Comparison of ENCODE assay signal across 20 cellular contexts in the genomic region with DNA sequence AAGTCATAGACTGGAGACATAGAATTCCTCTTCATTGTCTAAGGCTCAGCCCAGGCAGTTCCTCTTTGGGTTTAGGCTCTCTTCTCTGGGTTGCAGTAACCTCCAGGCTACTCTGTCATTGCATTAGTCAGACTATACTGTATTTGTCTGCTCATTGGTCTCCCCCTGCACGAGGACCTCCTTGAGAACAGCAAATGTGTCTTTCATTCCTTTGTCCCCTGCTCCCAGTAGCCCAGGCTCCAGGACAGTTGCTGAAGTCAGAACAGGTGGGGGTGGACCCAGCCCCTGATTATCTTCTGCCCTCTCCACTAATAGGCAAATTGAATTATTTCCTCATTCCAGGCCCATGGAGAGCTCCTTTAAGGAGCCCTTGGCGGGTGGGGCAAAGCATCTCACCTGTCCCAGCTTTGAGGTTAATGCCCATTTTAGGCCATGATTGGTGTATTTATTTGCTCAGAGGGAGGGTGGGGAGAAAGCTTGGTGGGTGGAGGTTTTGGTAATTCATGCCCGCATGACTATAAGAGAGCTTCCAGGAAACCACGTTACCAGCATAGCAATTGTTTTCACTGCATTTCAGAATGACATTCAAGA. TPM values are rescaled to one million over a fixed set of nuclear protein-coding genes. Genes with fewer than 3 reads are reported as not detected.
DNase-seq lines count a peak whose midpoint lies in the region; ATAC-seq and TF ChIP-seq lines count a peak whose summit lies in the region.
"Had no signal": no experiment of that assay in that cellular context is flagged by ENCODE, and none has a peak within 500 bp of the region (broad histone marks: within the 10 kb centered on the region; RNA-seq: fewer than 3 reads in every experiment).

No MANE protein-coding gene starts in this region.

- H3K27ac ChIP-seq in H9 (ENCODE audit: insufficient read length, low read depth, low read length) (no peak overlapping the region), left lung (peak overlapping the region; percentile 68 to 72), transverse colon (no peak overlapping the region)
- H3K27ac ChIP-seq: foreskin keratinocyte, vagina had no signal

- no peak overlapping the region for H3T11ph ChIP-seq in H9 (ENCODE audit: low read length)

- H2AFZ ChIP-seq in H9 (ENCODE audit: low read length), result no peak overlapping the region

- H3K23me2 ChIP-seq in H9 (ENCODE audit: insufficient read length, low read depth, low read length, poor library complexity, severe bottlenecking), result no peaks in the 10 kb centered on the region

- TF ChIP-seq EP300 in transverse colon (IDR thresholded peaks at IDR 0.05; ENCODE audit: low read depth), result no peak

- H3K4ac ChIP-seq in H9 (ENCODE audit: low read depth, low read length), result no peak overlapping the region; the same call in 1 of the 2 replicates

- no peak overlapping the region for H4K91ac ChIP-seq in H9 (ENCODE audit: insufficient read length, low read depth, low read length)

- H3K27me3 Mint-ChIP-seq in H9 (ENCODE audit: low read depth), result no peaks in the 10 kb centered on the region; the same call in 1 of the 2 replicates

- no peak overlapping the region for H3K18ac ChIP-seq in H9 (ENCODE audit: insufficient read length, low read depth, low read length)

- H3K56ac ChIP-seq in H9 (ENCODE audit: insufficient read length, low read depth, low read length), result no peak overlapping the region

- no peaks in the 10 kb centered on the region for H3K9me3 Mint-ChIP-seq in H9
- H3K9me3 Mint-ChIP-seq: activated T-helper 2 cell treated with anti-CD3 and anti-CD28 coated beads, Interferon-gamma antibody, Interleukin-2, Interleukin-4, amounts not matched to agents 10 μg/mL and 5 μg/mL and 100 μg/mL, durations not matched to agents 14 hours and 24 hours and 36 hours; stimulated activated effector memory CD8-positive, alpha-beta T cell treated with anti-CD3 and anti-CD28 coated beads, Interleukin-12 subunit alpha, Interleukin-12 subunit beta, amount 100 ng/mL, for 72 hours; T-helper 1 cell treated with Interleukin-12 subunit alpha and Interleukin-12 subunit beta and Interleukin-4 antibody, amounts not matched to agents 30 μg/mL and 1 μg/mL, for 36 hours had no signal

- no peak overlapping the region for H3K4me3 Mint-ChIP-seq in H9
- H3K4me3 Mint-ChIP-seq: CD4-positive, CD25-positive, alpha-beta regulatory T cell; naive thymus-derived CD8-positive, alpha-beta T cell; stimulated activated effector memory CD8-positive, alpha-beta T cell treated with anti-CD3 and anti-CD28 coated beads, Interleukin-12 subunit alpha, Interleukin-12 subunit beta, amount 100 ng/mL, for 72 hours; T-helper 1 cell treated with Interleukin-12 subunit alpha and Interleukin-12 subunit beta and Interleukin-4 antibody, amounts not matched to agents 30 μg/mL and 1 μg/mL, for 36 hours had no signal

- H3K79me2 ChIP-seq in H9 (ENCODE audit: insufficient read depth, low read length), result no peaks in the 10 kb centered on the region

- H2BK15ac ChIP-seq in H9 (ENCODE audit: low read depth, low read length), result no peak overlapping the region

- H4K5ac ChIP-seq in H9 (ENCODE audit: insufficient read length, low read depth, low read length), result no peak overlapping the region

- H3K23ac ChIP-seq in H9 (ENCODE audit: insufficient read length, low read depth, low read length), result no peak overlapping the region

- in situ Hi-C loops in transverse colon (cut with MboI; ENCODE audit: low pct_ligation_motif_present in 1 of 4, low pct_unique_long_range_greater_than_20kb in 1 of 4, low sequenced_read_pairs in 3 of 4), result loop anchor here in 1 of 4 donors (25.0 kb wide), 1 partner anchor 691 kb away; a partner anchor contains a TSS

- H3K36me3 Mint-ChIP-seq in H9 (ENCODE audit: insufficient read depth in 1 of 3, low read depth in 3 of 3), result no peaks in the 10 kb centered on the region
- H3K36me3 Mint-ChIP-seq: CD4-positive, CD25-positive, alpha-beta regulatory T cell; naive thymus-derived CD8-positive, alpha-beta T cell; stimulated activated effector memory CD8-positive, alpha-beta T cell treated with anti-CD3 and anti-CD28 coated beads, Interleukin-12 subunit alpha, Interleukin-12 subunit beta, amount 100 ng/mL, for 72 hours had no signal

- peaks cover 43 to 45% of the 10 kb centered on the region in 2 experiments for H3K4me1 Mint-ChIP-seq in H9
- H3K4me1 Mint-ChIP-seq: CD4-positive, CD25-positive, alpha-beta regulatory T cell; naive thymus-derived CD8-positive, alpha-beta T cell; stimulated activated effector memory CD8-positive, alpha-beta T cell treated with anti-CD3 and anti-CD28 coated beads, Interleukin-12 subunit alpha, Interleukin-12 subunit beta, amount 100 ng/mL, for 72 hours had no signal

- DNase-seq in AG08395 (ENCODE audit: low spot score), result peak; percentile 37
- DNase-seq in H9, result no peak
- peak; percentile 10 for DNase-seq in NCI-H748 treated with DMSO at 0.1 percent for 48 hours (lab: John Stamatoyannopoulos, UW)
- peak in 1 of 2 donors; percentile 73 for DNase-seq in left lung
- no peak for DNase-seq in transverse colon
- no peak for DNase-seq in activated effector memory CD4-positive, alpha-beta T cell treated with Interleukin-2 at 50 U/mL for 16 hours
- DNase-seq in NCI-H526 (lab: John Stamatoyannopoulos, UW), result no peak
- DNase-seq in Kasumi-1 (lab: John Stamatoyannopoulos, UW), result no peak
- DNase-seq: activated CD4-positive, CD25-positive, alpha-beta regulatory T cell; CD4-positive, CD25-positive, alpha-beta regulatory T cell; H7; naive thymus-derived CD8-positive, alpha-beta T cell; NCI-H2107 had no signal

- no peaks in the 10 kb centered on the region for H3K79me1 ChIP-seq in H9 (ENCODE audit: insufficient read depth, low read depth, low read length, poor library complexity, severe bottlenecking)

- H3K4me2 ChIP-seq in H9 (ENCODE audit: insufficient read depth, insufficient read length, low read length), result no peak overlapping the region

- H3K4me3 ChIP-seq in left lung (no peak overlapping the region), transverse colon (no peak overlapping the region)
- H3K4me3 ChIP-seq: vagina had no signal

- no peak overlapping the region for H2BK20ac ChIP-seq in H9 (ENCODE audit: low read depth, low read length, poor library complexity, severe bottlenecking)

- H3K36me3 ChIP-seq in left lung, result no peaks in the 10 kb centered on the region
- H3K36me3 ChIP-seq in transverse colon, result no peaks in the 10 kb centered on the region
- H3K36me3 ChIP-seq: vagina had no signal

- H3K4me1 ChIP-seq in H9 (ENCODE audit: insufficient read depth, low read length) (peaks cover 9% of the 10 kb centered on the region; the same call in 1 of the 2 replicates), left lung (peaks cover 0 to 10% of the 10 kb centered on the region in 2 donors), transverse colon (peaks cover 9 to 15% (median 10%) of the 10 kb centered on the region in 4 donors)
- H3K4me1 ChIP-seq: foreskin keratinocyte had no signal

- no peak overlapping the region for H3K9ac ChIP-seq in H9 (ENCODE audit: extremely low read depth, insufficient read length, low read length)

- no peak overlapping the region for H2BK120ac ChIP-seq in H9 (ENCODE audit: low read depth, low read length, poor library complexity, severe bottlenecking)

- H3K9me3 ChIP-seq in H9 (ENCODE audit: control insufficient read depth, low read depth, low read length) (no peaks in the 10 kb centered on the region), left lung (no peaks in the 10 kb centered on the region), transverse colon (no peaks in the 10 kb centered on the region)
- H3K9me3 ChIP-seq: vagina had no signal

- intact Hi-C loops in left lung (cut with DNase I) (no loop called here), transverse colon (cut with DNase I; ENCODE audit: low total_unique reads) (no loop called here)

- no peaks in the 10 kb centered on the region for H4K20me1 ChIP-seq in H9 (ENCODE audit: control insufficient read depth, insufficient read depth, insufficient read length)

- ATAC-seq in left lung, result peak; percentile 90
- ATAC-seq: foreskin keratinocyte; naive thymus-derived CD8-positive, alpha-beta T cell; Right ventricle myocardium inferior; stimulated activated effector memory CD8-positive, alpha-beta T cell treated with anti-CD3 and anti-CD28 coated beads, Interleukin-12 subunit alpha, Interleukin-12 subunit beta, amount 100 ng/mL, for 72 hours had no signal

- H2AK5ac ChIP-seq in H9 (ENCODE audit: insufficient read length, low read length), result no peak overlapping the region

- TF ChIP-seq POLR2A in transverse colon (IDR thresholded peaks at IDR 0.05), result no peak

- H3K27me3 ChIP-seq in H9 (ENCODE audit: insufficient read depth, low read length) (no peaks in the 10 kb centered on the region), left lung (no peaks in the 10 kb centered on the region), transverse colon (no peaks in the 10 kb centered on the region)
- H3K27me3 ChIP-seq: vagina had no signal

- H4K8ac ChIP-seq in H9 (replicated peaks; ENCODE audit: insufficient read length, low read depth, low read length), result no peak overlapping the region

- no peak overlapping the region; the same call in 1 of the 2 replicates for H3K14ac ChIP-seq in H9 (ENCODE audit: insufficient read depth, low read length)

- H2BK12ac ChIP-seq in H9 (ENCODE audit: insufficient read length, low read depth, low read length), result no peak overlapping the region

- no CpG with 5 or more reads among the region's 4 CpGs for WGBS in H9 (ENCODE audit: extremely low coverage, insufficient read length, low lambda C conversion rate)
- WGBS in transverse colon (ENCODE audit: low coverage in 1 of 2), 2 donors, result 57 to 58% methylated on average over 3 to 4 of the region's 4 CpGs

- H3K27ac Mint-ChIP-seq in H9, result peak overlapping the region; percentile 13 to 78 (median 68); a peak in 4 of 7 replicates
- H3K27ac Mint-ChIP-seq: activated T-helper 2 cell treated with anti-CD3 and anti-CD28 coated beads, Interferon-gamma antibody, Interleukin-2, Interleukin-4, amounts not matched to agents 10 μg/mL and 5 μg/mL and 100 μg/mL, durations not matched to agents 14 hours and 24 hours and 36 hours; CD4-positive, CD25-positive, alpha-beta regulatory T cell; naive thymus-derived CD8-positive, alpha-beta T cell; stimulated activated effector memory CD8-positive, alpha-beta T cell treated with anti-CD3 and anti-CD28 coated beads, Interleukin-12 subunit alpha, Interleukin-12 subunit beta, amount 100 ng/mL, for 72 hours; T-helper 1 cell treated with Interleukin-12 subunit alpha and Interleukin-12 subunit beta and Interleukin-4 antibody, amounts not matched to agents 30 μg/mL and 1 μg/mL, for 36 hours had no signal

- TF ChIP-seq CTCF in H9 (conservative IDR thresholded peaks at IDR 0.05), result no peak
- TF ChIP-seq CTCF in left lung (IDR thresholded peaks at IDR 0.05), result no peak
- TF ChIP-seq CTCF in transverse colon (IDR thresholded peaks at IDR 0.05), result no peak

- H2BK5ac ChIP-seq in H9 (ENCODE audit: insufficient read length, low read length), result no peak overlapping the region

RNA-seq across cellular contexts. Expression of a gene that starts 40.9 kb away (rescaled TPM):
- 41.0 and 46.3 TPM in 2 replicates for total RNA-seq in H9 (2021)
- 10 to 100 TPM; 42.9 to 59.9 TPM for total RNA-seq in left lung
- 10 to 100 TPM in 3 of 4 donors, 1 to 10 TPM in 1; 9.6 to 40.0 (median 23.1) TPM for total RNA-seq in transverse colon
- total RNA-seq: A673 had no signal

Comparison
In these comparisons a context has a peak if more than half of its experiments do, and no peak if none do; other contexts are left out.
1. DNase-seq: peak in AG08395 (single experiment) and NCI-H748 treated with DMSO at 0.1 percent for 48 hours (single experiment); none in H9 (single experiment), transverse colon (single experiment), activated effector memory CD4-positive, alpha-beta T cell treated with Interleukin-2 at 50 U/mL for 16 hours (single experiment), NCI-H526 (0 of 2) and Kasumi-1 (0 of 2).
2. H3K27ac ChIP-seq: peak in left lung (2 of 2); none in H9 (single experiment) and transverse colon (0 of 4).